Comparison of ENCODE assay signal across 8 cellular contexts in the genomic region with DNA sequence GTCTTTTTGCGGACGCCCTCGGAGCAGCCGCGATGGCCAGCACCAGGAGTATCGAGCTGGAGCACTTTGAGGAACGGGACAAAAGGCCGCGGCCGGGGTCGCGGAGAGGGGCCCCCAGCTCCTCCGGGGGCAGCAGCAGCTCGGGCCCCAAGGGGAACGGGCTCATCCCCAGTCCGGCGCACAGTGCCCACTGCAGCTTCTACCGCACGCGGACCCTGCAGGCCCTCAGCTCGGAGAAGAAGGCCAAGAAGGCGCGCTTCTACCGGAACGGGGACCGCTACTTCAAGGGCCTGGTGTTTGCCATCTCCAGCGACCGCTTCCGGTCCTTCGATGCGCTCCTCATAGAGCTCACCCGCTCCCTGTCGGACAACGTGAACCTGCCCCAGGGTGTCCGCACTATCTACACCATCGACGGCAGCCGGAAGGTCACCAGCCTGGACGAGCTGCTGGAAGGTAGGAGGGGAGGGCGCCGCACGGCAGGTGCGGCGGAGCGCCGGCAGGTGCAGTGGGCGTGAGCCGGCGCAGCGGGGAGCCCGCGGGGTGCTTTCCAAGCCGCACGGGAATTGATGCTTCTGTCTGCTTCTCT. TPM values are rescaled to one million over a fixed set of nuclear protein-coding genes. Genes with fewer than 3 reads are reported as not detected.
DNase-seq lines count a peak whose midpoint lies in the region; ATAC-seq and TF ChIP-seq lines count a peak whose summit lies in the region.

No MANE protein-coding gene starts in this region.

- TF ChIP-seq RAD21 in Ishikawa (IDR thresholded peaks at IDR 0.05; ENCODE audit: low read depth): no peak

- H3K4me1 ChIP-seq in BLaER1: peaks cover 23% of the 10 kb centered on the region

- ATAC-seq in GM19023 (IDR thresholded peaks at IDR 0.05; ENCODE audit: unreplicated experiment) (peak; percentile 41), HG03565 (IDR thresholded peaks at IDR 0.05; ENCODE audit: unreplicated experiment) (no peak)
- peak; percentile 64 for ATAC-seq in natural killer cell treated with Interleukin-12 subunit alpha and Interleukin-12 subunit beta and Interleukin-15 and Interleukin-18, amount 100 ng/mL, for 72 hours

- H3K36me3 ChIP-seq in BLaER1: no peaks in the 10 kb centered on the region

- H3K36me3 Mint-ChIP-seq in activated CD4-positive, alpha-beta memory T cell treated with anti-CD3 and anti-CD28 coated beads, Interleukin-2, amount 10 ng/mL, durations not matched to agents 7 days and 5 days (ENCODE audit: low read depth): no peaks in the 10 kb centered on the region
- peaks cover 9% of the 10 kb centered on the region for H3K36me3 Mint-ChIP-seq in natural killer cell treated with Interleukin-12 subunit alpha and Interleukin-12 subunit beta and Interleukin-15 and Interleukin-18, amount 100 ng/mL, for 72 hours

- H3K9me3 ChIP-seq in BLaER1: no peaks in the 10 kb centered on the region

- H3K27ac ChIP-seq in BLaER1: peak overlapping the region; percentile 81

- TF ChIP-seq CTCF in fibroblast of mammary gland (conservative IDR thresholded peaks at IDR 0.05; ENCODE audit: control insufficient read depth, insufficient read depth, low read depth, low read length): no peak

- peak overlapping the region; percentile 91 for H3K4me2 ChIP-seq in BLaER1

- H3K27me3 Mint-ChIP-seq in activated CD4-positive, alpha-beta memory T cell treated with anti-CD3 and anti-CD28 coated beads, Interleukin-2, amount 10 ng/mL, durations not matched to agents 7 days and 5 days: peaks cover 62% of the 10 kb centered on the region
- H3K27me3 Mint-ChIP-seq in natural killer cell treated with Interleukin-12 subunit alpha and Interleukin-12 subunit beta and Interleukin-15 and Interleukin-18, amount 100 ng/mL, for 72 hours: peaks cover 28 to 48% of the 10 kb centered on the region in 2 donors

- POLR2A ChIA-PET in activated CD4-positive, alpha-beta memory T cell treated with anti-CD3 and anti-CD28 coated beads, Interleukin-2, amount 10 ng/mL, durations not matched to agents 7 days and 5 days (lab: Charles Lee): no interaction called here

- peak overlapping the region; percentile 83 for H3K9ac ChIP-seq in BLaER1

- peaks cover 15% of the 10 kb centered on the region for H4K20me1 ChIP-seq in BLaER1

- H3K4me1 Mint-ChIP-seq in activated CD4-positive, alpha-beta memory T cell treated with anti-CD3 and anti-CD28 coated beads, Interleukin-2, amount 10 ng/mL, durations not matched to agents 7 days and 5 days: peaks cover 9% of the 10 kb centered on the region
- H3K4me1 Mint-ChIP-seq in natural killer cell treated with Interleukin-12 subunit alpha and Interleukin-12 subunit beta and Interleukin-15 and Interleukin-18, amount 100 ng/mL, for 72 hours (ENCODE audit: low read depth in 2 of 2): no peaks in the 10 kb centered on the region

- no peak overlapping the region for H3K27ac Mint-ChIP-seq in activated CD4-positive, alpha-beta memory T cell treated with anti-CD3 and anti-CD28 coated beads, Interleukin-2, amount 10 ng/mL, durations not matched to agents 7 days and 5 days
- no peak overlapping the region for H3K27ac Mint-ChIP-seq in natural killer cell treated with Interleukin-12 subunit alpha and Interleukin-12 subunit beta and Interleukin-15 and Interleukin-18, amount 100 ng/mL, for 72 hours

- H3K9me3 Mint-ChIP-seq in activated CD4-positive, alpha-beta memory T cell treated with anti-CD3 and anti-CD28 coated beads, Interleukin-2, amount 10 ng/mL, durations not matched to agents 7 days and 5 days: peaks cover 1% of the 10 kb centered on the region
- H3K9me3 Mint-ChIP-seq in natural killer cell treated with Interleukin-12 subunit alpha and Interleukin-12 subunit beta and Interleukin-15 and Interleukin-18, amount 100 ng/mL, for 72 hours: peaks cover 3% of the 10 kb centered on the region

- H3K4me3 ChIP-seq in BLaER1 (peak overlapping the region; percentile 91), fibroblast of mammary gland (ENCODE audit: control insufficient read depth, low read depth, low read length) (peak overlapping the region; percentile 67)

- peak; percentile 34 for DNase-seq in activated CD4-positive, alpha-beta memory T cell treated with anti-CD3 and anti-CD28 coated beads, Interleukin-2, amount 10 ng/mL, durations not matched to agents 7 days and 5 days
- DNase-seq in fibroblast of mammary gland (ENCODE audit: low read depth) (peak; percentile 44), NK-92 (lab: John Stamatoyannopoulos, UW; ENCODE audit: unreplicated experiment) (no peak)
- no peak for DNase-seq in natural killer cell treated with Interleukin-12 subunit alpha and Interleukin-12 subunit beta and Interleukin-15 and Interleukin-18, amount 100 ng/mL, for 72 hours (ENCODE audit: low spot score)

- H3K27me3 ChIP-seq in BLaER1: no peaks in the 10 kb centered on the region

- no peak for TF ChIP-seq EP300 in Ishikawa (IDR thresholded peaks at IDR 0.05; ENCODE audit: borderline replicate concordance)

- peak overlapping the region; percentile 49 for H3K4me3 Mint-ChIP-seq in activated CD4-positive, alpha-beta memory T cell treated with anti-CD3 and anti-CD28 coated beads, Interleukin-2, amount 10 ng/mL, durations not matched to agents 7 days and 5 days
- peak overlapping the region; percentile 36 for H3K4me3 Mint-ChIP-seq in natural killer cell treated with Interleukin-12 subunit alpha and Interleukin-12 subunit beta and Interleukin-15 and Interleukin-18, amount 100 ng/mL, for 72 hours

- CTCF ChIA-PET in activated CD4-positive, alpha-beta memory T cell treated with anti-CD3 and anti-CD28 coated beads, Interleukin-2, amount 10 ng/mL, durations not matched to agents 7 days and 5 days (lab: Charles Lee): no interaction called here

TF ChIP-seq in Ishikawa, 13 proteins besides CTCF, POLR2A, EP300 and RAD21:
- TF ChIP-seq TCF12 (IDR thresholded peaks at IDR 0.05; ENCODE audit: low read depth) (peak; percentile 25; the same call in 1 of the 2 replicates), ZBTB7A (IDR thresholded peaks at IDR 0.05; ENCODE audit: low read depth) (peak; percentile 77), FOXM1 (IDR thresholded peaks at IDR 0.05; ENCODE audit: borderline replicate concordance, low read depth) (no peak), YY1 (IDR thresholded peaks at IDR 0.05; ENCODE audit: low read depth) (no peak), EGR1 (IDR thresholded peaks at IDR 0.05) (no peak)
- TF ChIP-seq, protein P1, sequence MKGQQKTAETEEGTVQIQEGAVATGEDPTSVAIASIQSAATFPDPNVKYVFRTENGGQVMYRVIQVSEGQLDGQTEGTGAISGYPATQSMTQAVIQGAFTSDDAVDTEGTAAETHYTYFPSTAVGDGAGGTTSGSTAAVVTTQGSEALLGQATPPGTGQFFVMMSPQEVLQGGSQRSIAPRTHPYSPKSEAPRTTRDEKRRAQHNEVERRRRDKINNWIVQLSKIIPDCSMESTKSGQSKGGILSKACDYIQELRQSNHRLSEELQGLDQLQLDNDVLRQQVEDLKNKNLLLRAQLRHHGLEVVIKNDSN (IDR thresholded peaks at IDR 0.05): no peak

RNA-seq across cellular contexts. Expression of gene DCLK2, which starts 0.8 kb away (rescaled TPM):
- under 1 TPM; 0.05 to 0.08 TPM for total RNA-seq in activated CD4-positive, alpha-beta memory T cell treated with anti-CD3 and anti-CD28 coated beads, Interleukin-2, amount 10 ng/mL, durations not matched to agents 7 days and 5 days
- under 1 TPM in 1 of 2 donors, not detected in 1; 0.08 TPM for total RNA-seq in natural killer cell treated with Interleukin-12 subunit alpha and Interleukin-12 subunit beta and Interleukin-15 and Interleukin-18, amount 100 ng/mL, for 72 hours

Comparison
In these comparisons a context has a peak if more than half of its experiments do, and no peak if none do; other contexts are left out.
1. DNase-seq: peak in activated CD4-positive, alpha-beta memory T cell treated with anti-CD3 and anti-CD28 coated beads, Interleukin-2, amount 10 ng/mL, durations not matched to agents 7 days and 5 days (single experiment) and fibroblast of mammary gland (single experiment); none in natural killer cell treated with Interleukin-12 subunit alpha and Interleukin-12 subunit beta and Interleukin-15 and Interleukin-18, amount 100 ng/mL, for 72 hours (single experiment) and NK-92 (single experiment).